ENCODE assay signal across 10 cellular contexts in the genomic region with DNA sequence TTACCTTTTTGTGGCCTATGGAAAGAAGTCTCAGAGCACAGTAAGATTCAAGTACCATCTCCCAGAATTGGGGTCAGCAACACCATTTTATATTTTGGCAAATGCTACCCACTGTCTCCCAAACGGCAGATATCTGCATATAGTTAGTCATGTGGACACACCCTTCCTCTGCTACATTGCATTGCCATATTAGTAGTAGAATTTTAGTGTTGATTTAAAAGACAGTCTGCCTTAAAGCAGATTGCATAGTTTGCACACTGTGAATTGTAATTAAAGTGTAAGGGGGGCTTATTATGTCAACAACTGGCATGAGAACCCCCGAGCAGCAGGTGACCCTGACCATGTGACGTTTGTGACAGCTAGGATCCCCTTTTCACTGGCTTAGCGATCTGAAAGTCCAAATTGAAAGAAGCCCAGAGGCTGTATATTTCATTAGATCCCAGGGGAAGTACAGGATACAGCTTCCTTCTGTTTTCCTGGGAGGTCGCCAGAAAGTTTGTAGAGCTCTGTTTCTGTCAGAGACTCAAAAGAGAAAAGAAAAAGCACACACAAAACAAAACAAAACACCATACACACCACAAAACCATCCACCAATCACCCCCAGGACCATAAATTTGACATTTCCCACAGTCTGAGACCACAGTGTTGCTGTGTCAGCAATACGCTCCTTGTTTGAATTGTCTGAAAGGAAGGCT.
A peak's percentile ranks its signal among the peaks of the same experiment; 100 is the strongest.
DNase-seq lines count a peak whose midpoint lies in the region; ATAC-seq and TF ChIP-seq lines count a peak whose summit lies in the region.
"Had no signal": no experiment of that assay in that cellular context is flagged by ENCODE, and none has a peak within 500 bp of the region (broad histone marks: within the 10 kb centered on the region; RNA-seq: fewer than 3 reads in every experiment).

No MANE protein-coding gene starts in this region.

- H3K36me3 Mint-ChIP-seq in progenitor cell of endocrine pancreas (ENCODE audit: insufficient read depth) = no peaks in the 10 kb centered on the region
- H3K36me3 Mint-ChIP-seq: activated naive CD8-positive, alpha-beta T cell had no signal

- peak; percentile 61 for ATAC-seq in SK-N-SH treated with all-trans-retinoic acid at 6 μM for 48 hours
- no peak for ATAC-seq in GM21423 (IDR thresholded peaks at IDR 0.05; ENCODE audit: unreplicated experiment)
- no peak for ATAC-seq in GM21447 (IDR thresholded peaks at IDR 0.05; ENCODE audit: unreplicated experiment)
- ATAC-seq: HCT116 had no signal

- peaks cover 9% of the 10 kb centered on the region for H3K27me3 Mint-ChIP-seq in progenitor cell of endocrine pancreas
- H3K27me3 Mint-ChIP-seq: activated naive CD8-positive, alpha-beta T cell had no signal

- peak; percentile 10 for DNase-seq in EL
- peak; percentile 77 for DNase-seq in fibroblast of pulmonary artery (ENCODE audit: low read depth)
- peak; percentile 48 for DNase-seq in renal cortical epithelial cell (ENCODE audit: low read depth)
- DNase-seq in progenitor cell of endocrine pancreas (ENCODE audit: low spot score, unreplicated experiment) = no peak
- DNase-seq in activated naive CD4-positive, alpha-beta T cell treated with anti-CD3 and anti-CD28 coated beads, Interleukin-2, amount 50 U/mL, for 16 hours = no peak

- TF ChIP-seq CTCF in fibroblast of pulmonary artery (IDR thresholded peaks at IDR 0.05; ENCODE audit: low read length, missing control alignments) = no peak
- TF ChIP-seq CTCF in progenitor cell of endocrine pancreas (IDR thresholded peaks at IDR 0.05; ENCODE audit: unreplicated experiment) = no peak

- H3K9me3 Mint-ChIP-seq in progenitor cell of endocrine pancreas (ENCODE audit: low read depth) = no peaks in the 10 kb centered on the region

- H3K4me1 Mint-ChIP-seq in progenitor cell of endocrine pancreas (ENCODE audit: low read depth) = peaks cover 1% of the 10 kb centered on the region

- H3K4me3 Mint-ChIP-seq in progenitor cell of endocrine pancreas (ENCODE audit: low read depth) = no peak overlapping the region
- H3K4me3 Mint-ChIP-seq: activated naive CD8-positive, alpha-beta T cell had no signal

- H3K27ac Mint-ChIP-seq in progenitor cell of endocrine pancreas = no peak overlapping the region
- H3K27ac Mint-ChIP-seq: activated naive CD8-positive, alpha-beta T cell had no signal

- H3K4me3 ChIP-seq in fibroblast of pulmonary artery (replicated peaks; ENCODE audit: low read depth, low read length) = peak overlapping the region; percentile 47

TF ChIP-seq in SK-N-SH treated with all-trans-retinoic acid at 6 μM for 48 hours, 23 proteins besides CTCF, POLR2A, EP300 and RAD21:
- TF ChIP-seq TOX (CRISPR knock-in tag; IDR thresholded peaks at IDR 0.05; ENCODE audit: borderline replicate concordance) = no peak

Comparison
In these comparisons a context has a peak if more than half of its experiments do, and no peak if none do; other contexts are left out.
1. DNase-seq: peak in EL (single experiment), fibroblast of pulmonary artery (single experiment) and renal cortical epithelial cell (single experiment); none in progenitor cell of endocrine pancreas (single experiment) and activated naive CD4-positive, alpha-beta T cell treated with anti-CD3 and anti-CD28 coated beads, Interleukin-2, amount 50 U/mL, for 16 hours (single experiment).